ENCODE assay signal across 23 cellular contexts in genomic region chr1:2830761-2831425, GRCh38. TPM values are rescaled to one million over a fixed set of nuclear protein-coding genes. Genes with fewer than 3 reads are reported as not detected.
DNase-seq lines count a peak whose midpoint lies in the region; ATAC-seq, FAIRE-seq and TF ChIP-seq lines count a peak whose summit lies in the region.
"Had no signal": no experiment of that assay in that cellular context is flagged by ENCODE, and none has a peak within 500 bp of the region (broad histone marks: within the 10 kb centered on the region; RNA-seq: fewer than 3 reads in every experiment).

No MANE protein-coding gene starts in this region.

- FAIRE-seq in kidney (lab: Jason Lieb, UNC): no peak
- FAIRE-seq: A549, D721Med, G401.6, GM12891, GM19239 had no signal

- ATAC-seq in Right ventricle myocardium inferior (no peak), RWPE2 (ENCODE audit: low read depth) (no peak), GM19455 (IDR thresholded peaks at IDR 0.05; ENCODE audit: unreplicated experiment) (no peak)
- ATAC-seq: A549; CD8-positive, alpha-beta T cell had no signal

- H2BK5ac ChIP-seq in neuronal stem cell (ENCODE audit: low read length): no peak overlapping the region

- peak overlapping the region; percentile 48 for H3K18ac ChIP-seq in neuronal stem cell (ENCODE audit: low read length)

- H3K27me3 ChIP-seq in left ventricle myocardium inferior (ENCODE audit: low read depth): peaks cover 59% of the 10 kb centered on the region
- no peaks in the 10 kb centered on the region for H3K27me3 ChIP-seq in RWPE2 (ENCODE audit: insufficient read depth, poor library complexity, severe bottlenecking)
- peaks cover 0 to 49% (median 0%) of the 10 kb centered on the region in 3 experiments for H3K27me3 ChIP-seq in neuronal stem cell (ENCODE audit: control insufficient read depth in 3 of 3, insufficient read depth in 3 of 3, low read depth in 1 of 3, low read length in 3 of 3)

- H2AK5ac ChIP-seq in neuronal stem cell (ENCODE audit: low read depth, low read length): no peak overlapping the region

- no peak overlapping the region for H3K4me2 ChIP-seq in neuronal stem cell (ENCODE audit: insufficient read depth, low read length, poor library complexity, severe bottlenecking)
- H3K4me2 ChIP-seq: A549; BLaER1 treated with 17β-estradiol and CSF1 and Interleukin-3, amounts not matched to agents 10 nM and 100 nM had no signal

- H2BK15ac ChIP-seq in neuronal stem cell (ENCODE audit: low read length): no peak overlapping the region

- DNase-seq in Right ventricle myocardium inferior (ENCODE audit: missing footprints): peak; percentile 48
- no peak for DNase-seq in left ventricle myocardium inferior
- peak; percentile 45 for DNase-seq in RWPE2 (ENCODE audit: low spot score)
- peak; percentile 58 for DNase-seq in kidney
- DNase-seq in neuronal stem cell (ENCODE audit: low spot score): no peak
- no peak for DNase-seq in stimulated activated CD4-positive, alpha-beta T cell treated with anti-CD3 and anti-CD28 coated beads, Interleukin-12 subunit alpha, Interleukin-12 subunit beta, amount 100 ng/mL, for 4 hours
- DNase-seq: AML-193; Caco-2; Calu3; CD4-positive, alpha-beta T cell; CD8-positive, alpha-beta T cell; DMS79 treated with DMSO at 0.1 percent for 48 hours; GF-D8 had no signal

- intact Hi-C loops in Right ventricle myocardium inferior (cut with DNase I) (no loop called here), left ventricle myocardium inferior (cut with micrococcal nuclease) (no loop called here), kidney (cut with DNase I) (no loop called here)

- no peak overlapping the region for H2AFZ ChIP-seq in neuronal stem cell (ENCODE audit: low read length)

- no peaks in the 10 kb centered on the region for H3K36me3 ChIP-seq in left ventricle myocardium inferior
- H3K36me3 ChIP-seq in RWPE2 (ENCODE audit: low read depth): no peaks in the 10 kb centered on the region
- no peaks in the 10 kb centered on the region for H3K36me3 ChIP-seq in kidney (ENCODE audit: control insufficient read depth in 1 of 2, insufficient read depth in 2 of 2, low read length in 2 of 2)
- no peaks in the 10 kb centered on the region for H3K36me3 ChIP-seq in neuronal stem cell (replicated peaks in 1 of 2; ENCODE audit: control insufficient read depth in 2 of 2, insufficient read depth in 2 of 2, low read length in 2 of 2)
- H3K36me3 ChIP-seq: BLaER1 treated with 17β-estradiol and CSF1 and Interleukin-3, amounts not matched to agents 10 nM and 100 nM had no signal

- TF ChIP-seq CTCF in left ventricle myocardium inferior (IDR thresholded peaks at IDR 0.05; ENCODE audit: borderline replicate concordance) (no peak), RWPE2 (IDR thresholded peaks at IDR 0.05; ENCODE audit: poor library complexity, severe bottlenecking) (no peak), kidney (IDR thresholded peaks at IDR 0.05; ENCODE audit: borderline replicate concordance, extremely low read depth, insufficient read depth) (no peak)

- no peak overlapping the region for H3K4ac ChIP-seq in neuronal stem cell (ENCODE audit: low read length)

- no peak overlapping the region for H3K4me3 ChIP-seq in left ventricle myocardium inferior
- no peak overlapping the region for H3K4me3 ChIP-seq in RWPE2 (ENCODE audit: severe bottlenecking)
- H3K4me3 ChIP-seq in kidney (ENCODE audit: low read length in 2 of 2): no peak overlapping the region
- H3K4me3 ChIP-seq in neuronal stem cell (ENCODE audit: low read length in 2 of 2): no peak overlapping the region
- H3K4me3 ChIP-seq: A549; BLaER1 treated with 17β-estradiol and CSF1 and Interleukin-3, amounts not matched to agents 10 nM and 100 nM had no signal

- no CpG with 5 or more reads among the region's 20 CpGs for WGBS in neuronal stem cell (ENCODE audit: extremely low coverage in 2 of 2, insufficient read length in 2 of 2, insufficient replicate concordance in 1 of 2), 2 donors

- no peak overlapping the region for H3K23ac ChIP-seq in neuronal stem cell (ENCODE audit: low read depth, low read length, poor library complexity)

- no peak overlapping the region for H3K9ac ChIP-seq in kidney (ENCODE audit: low read length in 2 of 2)
- H3K9ac ChIP-seq in neuronal stem cell (ENCODE audit: low read depth, low read length, poor library complexity): peak overlapping the region; percentile 70
- H3K9ac ChIP-seq: BLaER1 treated with 17β-estradiol and CSF1 and Interleukin-3, amounts not matched to agents 10 nM and 100 nM had no signal

- no peak overlapping the region for H2BK12ac ChIP-seq in neuronal stem cell (ENCODE audit: low read length)

- no peak overlapping the region for H4K8ac ChIP-seq in neuronal stem cell (ENCODE audit: low read depth, low read length)

- no peak overlapping the region for H2BK120ac ChIP-seq in neuronal stem cell (ENCODE audit: low read depth, low read length)

- H3K4me1 ChIP-seq in left ventricle myocardium inferior (no peaks in the 10 kb centered on the region), RWPE2 (ENCODE audit: insufficient read depth, poor library complexity, severe bottlenecking) (no peaks in the 10 kb centered on the region), kidney (ENCODE audit: control insufficient read depth in 1 of 2, insufficient read depth in 1 of 2, low read depth in 1 of 2, low read length in 2 of 2) (no peaks in the 10 kb centered on the region), neuronal stem cell (ENCODE audit: control insufficient read depth in 2 of 2, insufficient read depth in 1 of 2, low read depth in 1 of 2, low read length in 2 of 2) (no peaks in the 10 kb centered on the region)
- H3K4me1 ChIP-seq: A549, Caco-2 had no signal

- H3K27ac ChIP-seq in left ventricle myocardium inferior (replicated peaks) (no peak overlapping the region), RWPE2 (ENCODE audit: poor library complexity, severe bottlenecking) (no peak overlapping the region), kidney (ENCODE audit: low read depth in 2 of 2, low read length in 2 of 2) (no peak overlapping the region), neuronal stem cell (replicated peaks; ENCODE audit: low read length) (no peak overlapping the region)
- H3K27ac ChIP-seq: 22Rv1; A549; BLaER1 treated with 17β-estradiol and CSF1 and Interleukin-3, amounts not matched to agents 10 nM and 100 nM; C4-2B had no signal

- H3K79me1 ChIP-seq in neuronal stem cell (ENCODE audit: low read depth, low read length): peaks cover 2% of the 10 kb centered on the region

- H3K14ac ChIP-seq in neuronal stem cell (ENCODE audit: low read length): peak overlapping the region; percentile 56

- no peak overlapping the region for H4K91ac ChIP-seq in neuronal stem cell (ENCODE audit: low read depth, low read length, poor library complexity)

- H3K9me3 ChIP-seq in left ventricle myocardium inferior (replicated peaks) (peaks cover 22% of the 10 kb centered on the region), RWPE2 (ENCODE audit: severe bottlenecking) (peaks cover 5% of the 10 kb centered on the region), kidney (ENCODE audit: control insufficient read depth in 1 of 2, low read length in 2 of 2) (peaks cover 2 to 5% of the 10 kb centered on the region in 2 donors), neuronal stem cell (replicated peaks in 1 of 2; ENCODE audit: control insufficient read depth in 2 of 2, insufficient read depth in 1 of 2, low read depth in 1 of 2, low read length in 2 of 2) (peaks cover 0 to 30% of the 10 kb centered on the region in 2 donors)
- H3K9me3 ChIP-seq: A549, Caco-2 had no signal

RNA-seq across cellular contexts. Expression of gene TTC34, which starts 29.4 kb away (rescaled TPM):
- 0.70 TPM for total RNA-seq in Right ventricle myocardium inferior
- total RNA-seq in left ventricle myocardium inferior: 0.91 TPM
- total RNA-seq in kidney: 2.4 TPM
- 0.15 TPM for polyA plus RNA-seq in kidney (ENCODE audit: insufficient read depth, low read depth, low replicate concordance)
- 0.39 TPM for polyA plus RNA-seq in neuronal stem cell (2013, experiment 1 of 2)
- polyA plus RNA-seq in neuronal stem cell (2013, experiment 2 of 2): 0.35 TPM
- total RNA-seq: A172 had no signal

Comparison
In these comparisons a context has a peak if more than half of its experiments do, and no peak if none do; other contexts are left out.
1. DNase-seq: peak in Right ventricle myocardium inferior (single experiment), RWPE2 (single experiment) and kidney (single experiment); none in left ventricle myocardium inferior (single experiment), neuronal stem cell (single experiment) and stimulated activated CD4-positive, alpha-beta T cell treated with anti-CD3 and anti-CD28 coated beads, Interleukin-12 subunit alpha, Interleukin-12 subunit beta, amount 100 ng/mL, for 4 hours (single experiment).